ENCODE assay signal across 15 cellular contexts in genomic region chr2:128604045-128604444, GRCh38.
"Had no signal": no experiment of that assay in that cellular context is flagged by ENCODE, and none has a peak within 500 bp of the region (broad histone marks: within the 10 kb centered on the region; RNA-seq: fewer than 3 reads in every experiment).

No MANE protein-coding gene starts in this region.

- ATAC-seq: foreskin keratinocyte had no signal

- H3K27me3 Mint-ChIP-seq: activated naive CD8-positive, alpha-beta T cell treated with anti-CD3 and anti-CD28 coated beads for 36 hours; activated T-cell treated with anti-CD3 and anti-CD28 coated beads, Interleukin-2, amount 50 U/mL, for 24 hours; central memory CD8-positive, alpha-beta T cell; T-cell had no signal

- DNase-seq: activated CD4-positive, CD25-positive, alpha-beta regulatory T cell treated with anti-CD3 and anti-CD28 coated beads, Interleukin-2, amount 50 U/mL, for 72 hours; activated gamma-delta T cell; activated naive CD8-positive, alpha-beta T cell treated with anti-CD3 and anti-CD28 coated beads for 36 hours; effector memory CD4-positive, alpha-beta T cell; foreskin keratinocyte; mammary epithelial cell; nephron progenitor cell; stimulated activated CD4-positive, alpha-beta T cell treated with anti-CD3 and anti-CD28 coated beads, Interleukin-12 subunit alpha, Interleukin-12 subunit beta, amount 100 ng/mL, for 4 hours; stimulated activated CD4-positive, alpha-beta T cell treated with anti-CD3 and anti-CD28 coated beads, Interleukin-2, amount 100 ng/mL, for 24 hours; T1000 had no signal

- H3K4me3 ChIP-seq: SK-N-MC had no signal

- H3K27ac ChIP-seq: foreskin keratinocyte, SK-N-MC had no signal

- H3K27me3 ChIP-seq: foreskin keratinocyte had no signal

- H3K36me3 Mint-ChIP-seq: activated naive CD8-positive, alpha-beta T cell treated with anti-CD3 and anti-CD28 coated beads for 36 hours; brain; T-cell had no signal

- H3K9me3 Mint-ChIP-seq: activated naive CD8-positive, alpha-beta T cell treated with anti-CD3 and anti-CD28 coated beads for 36 hours; activated T-cell treated with anti-CD3 and anti-CD28 coated beads, Interleukin-2, amount 50 U/mL, for 24 hours; central memory CD8-positive, alpha-beta T cell; nephron progenitor cell; T-cell had no signal

- H3K4me1 Mint-ChIP-seq: activated naive CD8-positive, alpha-beta T cell treated with anti-CD3 and anti-CD28 coated beads for 36 hours; central memory CD8-positive, alpha-beta T cell; T-cell had no signal

- H3K4me1 ChIP-seq: foreskin keratinocyte had no signal

- H3K27ac Mint-ChIP-seq: activated naive CD8-positive, alpha-beta T cell treated with anti-CD3 and anti-CD28 coated beads for 36 hours; activated T-cell treated with anti-CD3 and anti-CD28 coated beads, Interleukin-2, amount 50 U/mL, for 24 hours; nephron progenitor cell; T-cell had no signal

- H3K4me3 Mint-ChIP-seq: activated naive CD8-positive, alpha-beta T cell treated with anti-CD3 and anti-CD28 coated beads for 36 hours; activated T-cell treated with anti-CD3 and anti-CD28 coated beads, Interleukin-2, amount 50 U/mL, for 24 hours; brain; central memory CD8-positive, alpha-beta T cell; nephron progenitor cell; T-cell had no signal
